14 cellular contexts compared by ENCODE assay signal in genomic region chr14:20400589-20400964, GRCh38. TPM values are rescaled to one million over a fixed set of nuclear protein-coding genes. Genes with fewer than 3 reads are reported as not detected.
A peak's percentile ranks its signal among the peaks of the same experiment; 100 is the strongest.
DNase-seq lines count a peak whose midpoint lies in the region; ATAC-seq and TF ChIP-seq lines count a peak whose summit lies in the region.
"Had no signal": no experiment of that assay in that cellular context is flagged by ENCODE, and none has a peak within 500 bp of the region (broad histone marks: within the 10 kb centered on the region; RNA-seq: fewer than 3 reads in every experiment).

No MANE protein-coding gene starts in this region.

- ATAC-seq in GM18861 (IDR thresholded peaks at IDR 0.05; ENCODE audit: unreplicated experiment), result no peak
- no peak for ATAC-seq in GM18511 (IDR thresholded peaks at IDR 0.05; ENCODE audit: unreplicated experiment)

- H3K4me3 Mint-ChIP-seq in activated naive CD4-positive, alpha-beta T cell treated with anti-CD3 and anti-CD28 coated beads, Interleukin-2, amount 50 U/mL, for 24 hours, result peak overlapping the region; percentile 82
- peak overlapping the region; percentile 53 for H3K4me3 Mint-ChIP-seq in activated T-helper 1 cell treated with anti-CD3 and anti-CD28 coated beads, Interleukin-12 subunit alpha, Interleukin-12 subunit beta, Interleukin-2, Interleukin-4 antibody, amounts not matched to agents 30 ng/mL and 10 ng/mL and 1 ng/mL, durations not matched to agents 14 hours and 24 hours and 36 hours

- TF ChIP-seq POLR2A in esophagus squamous epithelium (IDR thresholded peaks at IDR 0.05), result no peak

- peaks cover 0 to 17% (median 0%) of the 10 kb centered on the region in 3 donors for H3K4me1 ChIP-seq in esophagus squamous epithelium
- H3K4me1 ChIP-seq: right atrium auricular region had no signal

- peaks cover 30% of the 10 kb centered on the region for H3K36me3 Mint-ChIP-seq in activated naive CD4-positive, alpha-beta T cell treated with anti-CD3 and anti-CD28 coated beads, Interleukin-2, amount 50 U/mL, for 24 hours
- peaks cover 57% of the 10 kb centered on the region for H3K36me3 Mint-ChIP-seq in activated T-helper 1 cell treated with anti-CD3 and anti-CD28 coated beads, Interleukin-12 subunit alpha, Interleukin-12 subunit beta, Interleukin-2, Interleukin-4 antibody, amounts not matched to agents 30 ng/mL and 10 ng/mL and 1 ng/mL, durations not matched to agents 14 hours and 24 hours and 36 hours (ENCODE audit: low read depth)

- H3K4me1 Mint-ChIP-seq in activated naive CD4-positive, alpha-beta T cell treated with anti-CD3 and anti-CD28 coated beads, Interleukin-2, amount 50 U/mL, for 24 hours, result peaks cover 33% of the 10 kb centered on the region
- H3K4me1 Mint-ChIP-seq in activated T-helper 1 cell treated with anti-CD3 and anti-CD28 coated beads, Interleukin-12 subunit alpha, Interleukin-12 subunit beta, Interleukin-2, Interleukin-4 antibody, amounts not matched to agents 30 ng/mL and 10 ng/mL and 1 ng/mL, durations not matched to agents 14 hours and 24 hours and 36 hours (ENCODE audit: low read depth), result peaks cover 27% of the 10 kb centered on the region

- 22 to 23% methylated on average over 1 of the region's 1 CpG for WGBS in esophagus squamous epithelium, 2 donors

- H3K9me3 ChIP-seq in esophagus squamous epithelium, result no peaks in the 10 kb centered on the region
- H3K9me3 ChIP-seq: right atrium auricular region had no signal

- peaks cover 0 to 100% (median 22%) of the 10 kb centered on the region in 3 donors for H3K36me3 ChIP-seq in esophagus squamous epithelium

- H3K27ac ChIP-seq in esophagus squamous epithelium, result peak overlapping the region; percentile 40 to 69 (median 62)
- H3K27ac ChIP-seq: right atrium auricular region had no signal

- no peaks in the 10 kb centered on the region for H3K27me3 ChIP-seq in esophagus squamous epithelium
- H3K27me3 ChIP-seq: right atrium auricular region had no signal

- peak overlapping the region; percentile 98 for H3K27ac Mint-ChIP-seq in activated naive CD4-positive, alpha-beta T cell treated with anti-CD3 and anti-CD28 coated beads, Interleukin-2, amount 50 U/mL, for 24 hours
- peak overlapping the region; percentile 86 for H3K27ac Mint-ChIP-seq in activated T-helper 1 cell treated with anti-CD3 and anti-CD28 coated beads, Interleukin-12 subunit alpha, Interleukin-12 subunit beta, Interleukin-2, Interleukin-4 antibody, amounts not matched to agents 30 ng/mL and 10 ng/mL and 1 ng/mL, durations not matched to agents 14 hours and 24 hours and 36 hours

- H3K4me3 ChIP-seq in esophagus squamous epithelium, result no peak overlapping the region
- H3K4me3 ChIP-seq: right atrium auricular region had no signal

- intact Hi-C loops in activated T-helper 1 cell treated with anti-CD3 and anti-CD28 coated beads, Interleukin-12 subunit alpha, Interleukin-12 subunit beta, Interleukin-2, Interleukin-4 antibody, amounts not matched to agents 30 ng/mL and 10 ng/mL and 1 ng/mL, durations not matched to agents 14 hours and 24 hours and 36 hours (cut with micrococcal nuclease), result loop anchor here (2.0 kb wide), 1 partner anchor 54 kb away; the partner anchor contains the start of genes APEX1 and OSGEP
- intact Hi-C loops in esophagus squamous epithelium (cut with DNase I), result no loop called here

- H3K9me3 Mint-ChIP-seq in activated naive CD4-positive, alpha-beta T cell treated with anti-CD3 and anti-CD28 coated beads, Interleukin-2, amount 50 U/mL, for 24 hours, result no peaks in the 10 kb centered on the region
- no peaks in the 10 kb centered on the region for H3K9me3 Mint-ChIP-seq in activated T-helper 1 cell treated with anti-CD3 and anti-CD28 coated beads, Interleukin-12 subunit alpha, Interleukin-12 subunit beta, Interleukin-2, Interleukin-4 antibody, amounts not matched to agents 30 ng/mL and 10 ng/mL and 1 ng/mL, durations not matched to agents 14 hours and 24 hours and 36 hours

- DNase-seq in activated naive CD4-positive, alpha-beta T cell treated with anti-CD3 and anti-CD28 coated beads, Interleukin-2, amount 50 U/mL, for 16 hours, result no peak
- DNase-seq in activated T-helper 1 cell treated with anti-CD3 and anti-CD28 coated beads, Interleukin-12 subunit alpha, Interleukin-12 subunit beta, Interleukin-2, Interleukin-4 antibody, amounts not matched to agents 30 ng/mL and 10 ng/mL and 1 ng/mL, durations not matched to agents 14 hours and 24 hours and 36 hours (ENCODE audit: low spot score), result no peak
- DNase-seq in esophagus squamous epithelium (lab: John Stamatoyannopoulos, UW) (no peak), AG08395 (ENCODE audit: low spot score) (no peak), DMS53 (lab: John Stamatoyannopoulos, UW) (no peak)
- DNase-seq: amygdala, left cardiac atrium, NCI-H1930, NCI-H446 treated with DMSO at 0.1 percent for 48 hours, occipital lobe had no signal

- no peak for TF ChIP-seq CTCF in esophagus squamous epithelium (IDR thresholded peaks at IDR 0.05)

- H3K27me3 Mint-ChIP-seq in activated naive CD4-positive, alpha-beta T cell treated with anti-CD3 and anti-CD28 coated beads, Interleukin-2, amount 50 U/mL, for 24 hours, result no peaks in the 10 kb centered on the region
- no peaks in the 10 kb centered on the region for H3K27me3 Mint-ChIP-seq in activated T-helper 1 cell treated with anti-CD3 and anti-CD28 coated beads, Interleukin-12 subunit alpha, Interleukin-12 subunit beta, Interleukin-2, Interleukin-4 antibody, amounts not matched to agents 30 ng/mL and 10 ng/mL and 1 ng/mL, durations not matched to agents 14 hours and 24 hours and 36 hours (ENCODE audit: insufficient read depth)

RNA-seq across cellular contexts. Expression of gene TEP1, which starts 12.7 kb away (rescaled TPM):
- total RNA-seq in activated T-helper 1 cell treated with anti-CD3 and anti-CD28 coated beads, Interleukin-12 subunit alpha, Interleukin-12 subunit beta, Interleukin-2, Interleukin-4 antibody, amounts not matched to agents 30 ng/mL and 10 ng/mL and 1 ng/mL, durations not matched to agents 14 hours and 24 hours and 36 hours, result 39.3 and 41.9 TPM in 2 replicates
- total RNA-seq in esophagus squamous epithelium, result 10 to 100 TPM; 13.4 to 16.6 (median 14.7) TPM

RNA-seq across cellular contexts. Expression of gene KLHL33, which starts 35.4 kb away (rescaled TPM):
- 0.05 TPM in 2 replicates for total RNA-seq in activated T-helper 1 cell treated with anti-CD3 and anti-CD28 coated beads, Interleukin-12 subunit alpha, Interleukin-12 subunit beta, Interleukin-2, Interleukin-4 antibody, amounts not matched to agents 30 ng/mL and 10 ng/mL and 1 ng/mL, durations not matched to agents 14 hours and 24 hours and 36 hours
- total RNA-seq in esophagus squamous epithelium, result under 1 TPM in 1 of 4 donors, not detected in 3; 0.57 TPM

RNA-seq across cellular contexts. Expression of gene OSGEP, which starts 54.0 kb away (rescaled TPM):
- 69.6 and 77.4 TPM in 2 replicates for total RNA-seq in activated T-helper 1 cell treated with anti-CD3 and anti-CD28 coated beads, Interleukin-12 subunit alpha, Interleukin-12 subunit beta, Interleukin-2, Interleukin-4 antibody, amounts not matched to agents 30 ng/mL and 10 ng/mL and 1 ng/mL, durations not matched to agents 14 hours and 24 hours and 36 hours
- total RNA-seq in esophagus squamous epithelium, result 10 to 100 TPM; 22.3 to 41.6 (median 26.6) TPM

RNA-seq across cellular contexts. Expression of gene APEX1, which starts 54.4 kb away (rescaled TPM):
- total RNA-seq in activated T-helper 1 cell treated with anti-CD3 and anti-CD28 coated beads, Interleukin-12 subunit alpha, Interleukin-12 subunit beta, Interleukin-2, Interleukin-4 antibody, amounts not matched to agents 30 ng/mL and 10 ng/mL and 1 ng/mL, durations not matched to agents 14 hours and 24 hours and 36 hours, result 236 and 242 TPM in 2 replicates
- total RNA-seq in esophagus squamous epithelium, result 100 to 1,000 TPM in 3 of 4 donors, 10 to 100 TPM in 1; 75.7 to 132 (median 115) TPM

RNA-seq across cellular contexts. Expression of gene PARP2, which starts 57.1 kb away (rescaled TPM):
- total RNA-seq in activated T-helper 1 cell treated with anti-CD3 and anti-CD28 coated beads, Interleukin-12 subunit alpha, Interleukin-12 subunit beta, Interleukin-2, Interleukin-4 antibody, amounts not matched to agents 30 ng/mL and 10 ng/mL and 1 ng/mL, durations not matched to agents 14 hours and 24 hours and 36 hours, result 32.5 and 36.6 TPM in 2 replicates
- 10 to 100 TPM in 3 of 4 donors, 1 to 10 TPM in 1; 5.0 to 20.3 (median 11.7) TPM for total RNA-seq in esophagus squamous epithelium
